1 cellular context compared by ENCODE assay signal in genomic region chr17:63600569-63601438, GRCh38.
TF ChIP-seq lines count a peak whose summit lies in the region.

Gene TACO1 (plus strand): TSS chr17:63600895. CDS start chr17:63601084, 189 bp downstream.

TF ChIP-seq in HEK293, 187 proteins besides CTCF, POLR2A, EP300 and RAD21 (continued from another document):
- TF ChIP-seq, protein P1, sequence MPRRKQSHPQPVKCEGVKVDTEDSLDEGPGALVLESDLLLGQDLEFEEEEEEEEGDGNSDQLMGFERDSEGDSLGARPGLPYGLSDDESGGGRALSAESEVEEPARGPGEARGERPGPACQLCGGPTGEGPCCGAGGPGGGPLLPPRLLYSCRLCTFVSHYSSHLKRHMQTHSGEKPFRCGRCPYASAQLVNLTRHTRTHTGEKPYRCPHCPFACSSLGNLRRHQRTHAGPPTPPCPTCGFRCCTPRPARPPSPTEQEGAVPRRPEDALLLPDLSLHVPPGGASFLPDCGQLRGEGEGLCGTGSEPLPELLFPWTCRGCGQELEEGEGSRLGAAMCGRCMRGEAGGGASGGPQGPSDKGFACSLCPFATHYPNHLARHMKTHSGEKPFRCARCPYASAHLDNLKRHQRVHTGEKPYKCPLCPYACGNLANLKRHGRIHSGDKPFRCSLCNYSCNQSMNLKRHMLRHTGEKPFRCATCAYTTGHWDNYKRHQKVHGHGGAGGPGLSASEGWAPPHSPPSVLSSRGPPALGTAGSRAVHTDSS (tag by site-specific recombination; IDR thresholded peaks at IDR 0.05) = peak; percentile 39; the same call in 1 of the 2 replicates
- TF ChIP-seq ZNF18 (tag by site-specific recombination; IDR thresholded peaks at IDR 0.05) (peak; percentile 45; the same call in 1 of the 2 replicates), ZNF280D (tag by site-specific recombination; IDR thresholded peaks at IDR 0.05) (0 out of 2 replicates have a peak, but pooled peaks have one; percentile 72), TRIM28 (IDR thresholded peaks at IDR 0.05; ENCODE audit: borderline replicate concordance, low read length) (peak; percentile 94), ZNF501 (tag by site-specific recombination; IDR thresholded peaks at IDR 0.05) (peak; percentile 99), ZNF776 (tag by site-specific recombination; IDR thresholded peaks at IDR 0.05; ENCODE audit: borderline replicate concordance) (no peak), ZNF274 (IDR thresholded peaks at IDR 0.05; ENCODE audit: low read length) (no peak), ZNF274 (tag by site-specific recombination; IDR thresholded peaks at IDR 0.05; ENCODE audit: borderline replicate concordance) (no peak), ZSCAN5A (tag by site-specific recombination; IDR thresholded peaks at IDR 0.05) (peak; percentile 93), ZNF394 (tag by site-specific recombination; IDR thresholded peaks at IDR 0.05; ENCODE audit: borderline replicate concordance) (peak; percentile 79), PRDM4 (tag by site-specific recombination; IDR thresholded peaks at IDR 0.05) (peak; percentile 44; the same call in 1 of the 2 replicates), ZXDB (tag by site-specific recombination; IDR thresholded peaks at IDR 0.05) (peak; percentile 97), ZNF518A (tag by site-specific recombination; conservative IDR thresholded peaks at IDR 0.05; ENCODE audit: low read depth) (peak; percentile 98), ZNF658 (tag by site-specific recombination; IDR thresholded peaks at IDR 0.05) (no peak), ZNF670 (tag by site-specific recombination; IDR thresholded peaks at IDR 0.05; ENCODE audit: low read depth) (no peak), ZNF239 (tag by site-specific recombination; IDR thresholded peaks at IDR 0.05) (peak; percentile 78; the same call in 1 of the 2 replicates), ZNF510 (tag by site-specific recombination; IDR thresholded peaks at IDR 0.05; ENCODE audit: insufficient replicate concordance) (no peak), SP2 (tag by site-specific recombination; IDR thresholded peaks at IDR 0.05) (peak; percentile 69), ZNF626 (tag by site-specific recombination; IDR thresholded peaks at IDR 0.05) (no peak), HOXC10 (CRISPR knock-in tag; IDR thresholded peaks at IDR 0.05) (no peak), SP3 (tag by site-specific recombination; IDR thresholded peaks at IDR 0.05) (peak; percentile 79), ZBTB17 (tag by site-specific recombination; IDR thresholded peaks at IDR 0.05) (peak; percentile 86), ZNF830 (tag by site-specific recombination; IDR thresholded peaks at IDR 0.05; ENCODE audit: low read depth) (no peak), ZNF610 (tag by site-specific recombination; IDR thresholded peaks at IDR 0.05; ENCODE audit: borderline replicate concordance) (peak; percentile 69; the same call in 1 of the 2 replicates), ZFP69B (tag by site-specific recombination; IDR thresholded peaks at IDR 0.05) (peak; percentile 85), SCRT2 (tag by site-specific recombination; IDR thresholded peaks at IDR 0.05) (peak; percentile 92), ZNF202 (tag by site-specific recombination; IDR thresholded peaks at IDR 0.05; ENCODE audit: borderline replicate concordance) (no peak), OSR2 (tag by site-specific recombination; IDR thresholded peaks at IDR 0.05) (peak; percentile 40; the same call in 1 of the 2 replicates), GLIS1 (tag by site-specific recombination; IDR thresholded peaks at IDR 0.05) (peak; percentile 12; the same call in 1 of the 2 replicates), ZNF114 (tag by site-specific recombination; IDR thresholded peaks at IDR 0.05) (no peak), HOXD13 (CRISPR knock-in tag; IDR thresholded peaks at IDR 0.05; ENCODE audit: borderline replicate concordance) (peak; percentile 59; the same call in 1 of the 2 replicates), ZNF354C (tag by site-specific recombination; IDR thresholded peaks at IDR 0.05; ENCODE audit: borderline replicate concordance, low read depth) (no peak), ZNF558 (tag by site-specific recombination; IDR thresholded peaks at IDR 0.05) (peak; percentile 80), ZBTB20 (tag by site-specific recombination; IDR thresholded peaks at IDR 0.05) (peak; percentile 96), ZNF302 (tag by site-specific recombination; IDR thresholded peaks at IDR 0.05; ENCODE audit: low read depth) (no peak)
- TF ChIP-seq, protein P2, sequence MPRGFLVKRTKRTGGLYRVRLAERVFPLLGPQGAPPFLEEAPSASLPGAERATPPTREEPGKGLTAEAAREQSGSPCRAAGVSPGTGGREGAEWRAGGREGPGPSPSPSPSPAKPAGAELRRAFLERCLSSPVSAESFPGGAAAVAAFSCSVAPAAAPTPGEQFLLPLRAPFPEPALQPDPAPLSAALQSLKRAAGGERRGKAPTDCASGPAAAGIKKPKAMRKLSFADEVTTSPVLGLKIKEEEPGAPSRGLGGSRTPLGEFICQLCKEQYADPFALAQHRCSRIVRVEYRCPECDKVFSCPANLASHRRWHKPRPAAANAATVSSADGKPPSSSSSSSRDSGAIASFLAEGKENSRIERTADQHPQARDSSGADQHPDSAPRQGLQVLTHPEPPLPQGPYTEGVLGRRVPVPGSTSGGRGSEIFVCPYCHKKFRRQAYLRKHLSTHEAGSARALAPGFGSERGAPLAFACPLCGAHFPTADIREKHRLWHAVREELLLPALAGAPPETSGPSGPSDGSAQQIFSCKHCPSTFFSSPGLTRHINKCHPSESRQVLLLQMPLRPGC (tag by site-specific recombination; IDR thresholded peaks at IDR 0.05) = peak; percentile 85
- TF ChIP-seq, protein P3, sequence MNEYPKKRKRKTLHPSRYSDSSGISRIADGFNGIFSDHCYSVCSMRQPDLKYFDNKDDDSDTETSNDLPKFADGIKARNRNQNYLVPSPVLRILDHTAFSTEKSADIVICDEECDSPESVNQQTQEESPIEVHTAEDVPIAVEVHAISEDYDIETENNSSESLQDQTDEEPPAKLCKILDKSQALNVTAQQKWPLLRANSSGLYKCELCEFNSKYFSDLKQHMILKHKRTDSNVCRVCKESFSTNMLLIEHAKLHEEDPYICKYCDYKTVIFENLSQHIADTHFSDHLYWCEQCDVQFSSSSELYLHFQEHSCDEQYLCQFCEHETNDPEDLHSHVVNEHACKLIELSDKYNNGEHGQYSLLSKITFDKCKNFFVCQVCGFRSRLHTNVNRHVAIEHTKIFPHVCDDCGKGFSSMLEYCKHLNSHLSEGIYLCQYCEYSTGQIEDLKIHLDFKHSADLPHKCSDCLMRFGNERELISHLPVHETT (tag by site-specific recombination; IDR thresholded peaks at IDR 0.05) = peak; percentile 99
TF ChIP-seq in HEK293: peak in this region for 108.
